8 cellular contexts compared by ENCODE assay signal in genomic region chr10:46030091-46030937, GRCh38. TPM values are rescaled to one million over a fixed set of nuclear protein-coding genes. Genes with fewer than 3 reads are reported as not detected.
DNase-seq lines count a peak whose midpoint lies in the region; ATAC-seq, FAIRE-seq and TF ChIP-seq lines count a peak whose summit lies in the region.

Gene NCOA4, minus strand, starts transcription at chr10:46030623. Its CDS starts 13,943 bp downstream, at chr10:46016680.

- H3K36me3 Mint-ChIP-seq in immature natural killer cell = no peaks in the 10 kb centered on the region

- no peak for FAIRE-seq in bronchial epithelial cell (lab: Jason Lieb, UNC)

- no peaks in the 10 kb centered on the region for H3K27me3 ChIP-seq in AG04450 (ENCODE audit: control insufficient read depth, insufficient read depth, low read length)
- H3K27me3 ChIP-seq in bronchial epithelial cell (ENCODE audit: control insufficient read depth, insufficient read depth, low read length) = no peaks in the 10 kb centered on the region
- H3K27me3 ChIP-seq in spleen (replicated peaks in 1 of 7) = no peaks in the 10 kb centered on the region

- H3K27ac Mint-ChIP-seq in immature natural killer cell = peak within 1 kb of the TSS; percentile 91 to 99 (median 96)

- H3K9me3 Mint-ChIP-seq in immature natural killer cell = no peaks in the 10 kb centered on the region

- intact Hi-C loops in spleen (cut with DNase I; ENCODE audit: low total_unique reads) = no loop called here

- ATAC-seq in GM18873 (IDR thresholded peaks at IDR 0.05; ENCODE audit: low FRiP score, unreplicated experiment) (peak; percentile 99), HG03139 (IDR thresholded peaks at IDR 0.05; ENCODE audit: unreplicated experiment) (peak; percentile 95)

- H3K4me1 ChIP-seq in spleen = peaks cover 35 to 57% (median 51%) of the 10 kb centered on the region in 6 donors

- H3K27ac ChIP-seq in AG04450 (ENCODE audit: low read depth, low read length) (peak within 1 kb of the TSS; percentile 81), spleen (peak within 1 kb of the TSS; percentile 89 to 97 (median 94))

- H3K27me3 Mint-ChIP-seq in immature natural killer cell (ENCODE audit: low read depth in 3 of 3) = peaks cover 1 to 6% (median 6%) of the 10 kb centered on the region in 3 donors

- H3K9me3 ChIP-seq in AG04450 (ENCODE audit: control insufficient read depth, insufficient read depth, low read length) (peaks cover 5% of the 10 kb centered on the region; the same call in 1 of the 2 replicates), spleen (no peaks in the 10 kb centered on the region)

- CTCF ChIA-PET in AG04450 (lab: Charles Lee) = interaction anchor here (1.6 to 2.2 kb wide), 2 partner anchors 23 to 46 kb away, joined by 5 to 9 read pairs; no protein-coding TSS in a partner anchor

- H3K4me3 Mint-ChIP-seq in immature natural killer cell = peak within 1 kb of the TSS; percentile 87 to 99 (median 93)

- H3K4me1 Mint-ChIP-seq in immature natural killer cell = peaks cover 54 to 59% of the 10 kb centered on the region in 2 donors

- TF ChIP-seq CTCF in AG04450 (IDR thresholded peaks at IDR 0.05; ENCODE audit: low read depth, low read length) (peak; percentile 79), WI38 (IDR thresholded peaks at IDR 0.05; ENCODE audit: low read depth, low read length) (peak; percentile 82), bronchial epithelial cell (IDR thresholded peaks at IDR 0.05; ENCODE audit: insufficient read depth, low read length, severe bottlenecking) (peak; percentile 81), spleen (IDR thresholded peaks at IDR 0.05 in 8 of 11, conservative IDR thresholded peaks at IDR 0.05 in 3 of 11) (peak; percentile 80 to 96 (median 93))

- TF ChIP-seq POLR2A in spleen (IDR thresholded peaks at IDR 0.05) = peak in 1 of 3 donors; percentile 21

- WGBS in spleen, 5 donors = 1 to 2% (median 1%) methylated on average over 51 to 59 of the region's 59 CpGs

- H3K4me3 ChIP-seq in AG04450 (ENCODE audit: low read depth, low read length) (peak within 1 kb of the TSS; percentile 72), WI38 (ENCODE audit: low read depth, low read length) (peak within 1 kb of the TSS; percentile 87), bronchial epithelial cell (ENCODE audit: low read depth, low read length) (peak within 1 kb of the TSS; percentile 87), spleen (peak within 1 kb of the TSS; percentile 58 to 84 (median 80))

- POLR2A ChIA-PET in AG04450 (lab: Yijun Ruan, JAX) = interaction anchor here (0.8 kb wide), 1 partner anchor 9 kb away, joined by 3 read pairs; no protein-coding TSS in a partner anchor

- no peaks in the 10 kb centered on the region for H3K36me3 ChIP-seq in bronchial epithelial cell (ENCODE audit: control insufficient read depth, insufficient read depth, low read length)
- H3K36me3 ChIP-seq in spleen = peaks cover 0 to 17% (median 0%) of the 10 kb centered on the region in 6 donors

- DNase-seq in AG04450 (ENCODE audit: low read depth, low spot score) (peak; percentile 98), NCI-H2196 treated with DMSO at 0.1 percent for 48 hours (lab: John Stamatoyannopoulos, UW; ENCODE audit: unreplicated experiment) (peak; percentile 74), bronchial epithelial cell (ENCODE audit: low read depth) (peak; percentile 95), immature natural killer cell (peak; percentile 95 to 96 (median 96)), spleen (peak; percentile 99)

RNA-seq across cellular contexts. Expression of gene NCOA4, which starts in this region (rescaled TPM):
- polyA plus RNA-seq in AG04450 (2011; rRNA removed) = 139 and 171 TPM in 2 replicates
- 143 and 144 TPM in 2 replicates for polyA minus RNA-seq in AG04450 (2011; rRNA and poly(A)+ RNA removed)
- total RNA-seq in bronchial epithelial cell = 150 and 169 TPM in 2 replicates
- 100 to 1,000 TPM; 188 to 323 (median 196) TPM for polyA plus RNA-seq in immature natural killer cell
- total RNA-seq in spleen = 100 to 1,000 TPM; 196 to 352 (median 292) TPM
- polyA plus RNA-seq in spleen = 10 to 100 TPM; 39.3 to 91.2 (median 63.6) TPM

Comparison
In these comparisons a context has a peak if more than half of its experiments do, and no peak if none do; other contexts are left out.
1. Peak in every context shown above with its lines: DNase-seq, ATAC-seq, H3K4me3 ChIP-seq and H3K27ac ChIP-seq.